Comparison of ENCODE assay signal across 1 cellular context in genomic region chr22:17968126-17968525, GRCh38.
TF ChIP-seq lines count a peak whose summit lies in the region.

No MANE protein-coding gene starts in this region.

TF ChIP-seq in HepG2, 621 proteins besides CTCF, POLR2A, EP300 and RAD21 (continued from another document):
- no peak for TF ChIP-seq PBX2 (CRISPR knock-in tag; IDR thresholded peaks at IDR 0.05)
- TF ChIP-seq CSRNP2 (CRISPR knock-in tag; conservative IDR thresholded peaks at IDR 0.05; ENCODE audit: low read depth) = no peak
- no peak for TF ChIP-seq MED1 (CRISPR knock-in tag; IDR thresholded peaks at IDR 0.05)
- no peak for TF ChIP-seq ZNF362 (CRISPR knock-in tag; IDR thresholded peaks at IDR 0.05; ENCODE audit: borderline replicate concordance)
- TF ChIP-seq ETS1 (CRISPR knock-in tag; IDR thresholded peaks at IDR 0.05) = no peak
- no peak for TF ChIP-seq PHF8 (CRISPR knock-in tag; IDR thresholded peaks at IDR 0.05)
- TF ChIP-seq KLF13 (CRISPR knock-in tag; IDR thresholded peaks at IDR 0.05) = no peak
- TF ChIP-seq FOXP1 (IDR thresholded peaks at IDR 0.05) = no peak
- TF ChIP-seq FOXP1 (CRISPR knock-in tag; IDR thresholded peaks at IDR 0.05) = no peak
- TF ChIP-seq ELF4 (CRISPR knock-in tag; IDR thresholded peaks at IDR 0.05; ENCODE audit: borderline replicate concordance) = no peak
- no peak for TF ChIP-seq ZNF292 (CRISPR knock-in tag; IDR thresholded peaks at IDR 0.05; ENCODE audit: borderline replicate concordance, low read depth)
- no peak for TF ChIP-seq SKIL (CRISPR knock-in tag; IDR thresholded peaks at IDR 0.05; ENCODE audit: borderline replicate concordance)
- no peak for TF ChIP-seq MAX (IDR thresholded peaks at IDR 0.05)
- TF ChIP-seq EHMT2 (IDR thresholded peaks at IDR 0.05; ENCODE audit: borderline replicate concordance, low read depth, low read length) = no peak
- no peak for TF ChIP-seq TBL1XR1 (IDR thresholded peaks at IDR 0.05; ENCODE audit: borderline replicate concordance, low read length, partially characterized antibody)
- TF ChIP-seq ZNF496 (CRISPR knock-in tag; IDR thresholded peaks at IDR 0.05; ENCODE audit: insufficient replicate concordance) = no peak
- no peak for TF ChIP-seq ZEB1 (IDR thresholded peaks at IDR 0.05; ENCODE audit: insufficient replicate concordance, low read depth)
- no peak for TF ChIP-seq ZFX (CRISPR knock-in tag; IDR thresholded peaks at IDR 0.05; ENCODE audit: low read depth)
TF ChIP-seq in HepG2: peak in this region for 0.
